In the genomic region with DNA sequence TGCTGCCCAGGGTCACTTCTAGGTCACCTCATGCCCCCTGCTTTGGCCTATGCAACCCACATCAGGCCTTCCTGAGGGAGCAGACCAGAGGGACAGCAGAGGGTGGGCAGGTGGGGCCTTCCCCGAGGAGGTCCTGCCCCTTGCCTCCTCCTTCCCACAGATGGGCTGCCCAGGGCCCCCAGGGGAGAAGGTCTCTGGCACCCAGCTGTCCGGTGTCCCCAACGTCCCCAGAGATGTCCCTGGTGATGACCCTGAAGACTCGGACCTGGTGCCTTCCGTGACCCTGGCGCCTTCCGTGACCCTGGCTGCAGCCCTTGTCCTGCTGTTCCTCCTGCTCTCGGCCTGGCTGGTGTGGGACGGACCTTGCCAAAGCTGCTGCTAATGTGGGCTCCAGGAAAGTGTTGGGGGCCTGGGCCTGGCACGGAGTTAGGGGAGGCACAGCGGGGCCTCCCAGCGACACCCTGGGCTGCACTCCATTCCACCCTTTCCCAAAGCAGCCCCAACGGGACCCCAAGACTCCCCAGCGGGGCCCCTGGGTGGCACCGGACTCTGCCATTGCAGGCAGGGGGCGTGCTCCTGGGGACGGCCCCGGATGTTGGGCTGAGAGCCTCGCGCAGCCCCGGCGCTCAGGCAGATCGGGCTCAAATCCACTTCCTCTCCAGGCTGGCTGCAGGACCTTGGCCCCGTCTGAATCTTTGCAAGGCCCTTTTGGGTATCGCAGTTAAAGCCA, we compare ENCODE assay signal across 11 cellular contexts. TPM values are rescaled to one million over a fixed set of nuclear protein-coding genes. Genes with fewer than 3 reads are reported as not detected.
DNase-seq lines count a peak whose midpoint lies in the region; ATAC-seq and TF ChIP-seq lines count a peak whose summit lies in the region.
"Had no signal": no experiment of that assay in that cellular context is flagged by ENCODE, and none has a peak within 500 bp of the region (broad histone marks: within the 10 kb centered on the region; RNA-seq: fewer than 3 reads in every experiment).

No MANE protein-coding gene starts in this region.

- H3K36me3 ChIP-seq in KMS-11 (ENCODE audit: insufficient read depth) (no peaks in the 10 kb centered on the region), spleen (no peaks in the 10 kb centered on the region)
- H3K36me3 ChIP-seq: vagina had no signal

- H3K4me1 Mint-ChIP-seq in activated naive CD8-positive, alpha-beta T cell treated with anti-CD3 and anti-CD28 coated beads for 36 hours = peaks cover 6% of the 10 kb centered on the region

- intact Hi-C loops in spleen (cut with DNase I; ENCODE audit: low total_unique reads) = loop anchor here (2.0 to 5.0 kb wide), 2 partner anchors 79 to 298 kb away; no protein-coding TSS in a partner anchor

- H2AFZ ChIP-seq in KMS-11 (ENCODE audit: low read depth) = peak overlapping the region; percentile 68

- peak; percentile 25 to 38 for ATAC-seq in activated CD4-positive, CD25-positive, alpha-beta regulatory T cell treated with anti-CD3 and anti-CD28 coated beads, Interleukin-2, amount 50 U/mL, for 24 hours
- no peak for ATAC-seq in GM21619 (IDR thresholded peaks at IDR 0.05; ENCODE audit: unreplicated experiment)

- no peak overlapping the region for H3K9ac ChIP-seq in KMS-11

- H3K4me1 ChIP-seq in KMS-11 (ENCODE audit: low read depth, poor library complexity, severe bottlenecking) (no peaks in the 10 kb centered on the region), spleen (peaks cover 4 to 24% (median 17%) of the 10 kb centered on the region in 6 donors)
- H3K4me1 ChIP-seq: vagina had no signal

- H3K27ac Mint-ChIP-seq in activated naive CD8-positive, alpha-beta T cell treated with anti-CD3 and anti-CD28 coated beads for 36 hours = no peak overlapping the region
- H3K27ac Mint-ChIP-seq: activated CD4-positive, alpha-beta memory T cell treated with anti-CD3 and anti-CD28 coated beads for 36 hours had no signal

- peak overlapping the region; percentile 62 for H3K4me2 ChIP-seq in KMS-11

- 48 to 76% (median 57%) methylated on average over 8 to 25 of the region's 25 CpGs for WGBS in spleen, 5 donors

- H3K27me3 ChIP-seq in KMS-11 (ENCODE audit: insufficient read depth, low read depth) (peaks cover 74% of the 10 kb centered on the region), spleen (replicated peaks in 1 of 7) (peaks cover 0 to 34% (median 0%) of the 10 kb centered on the region in 7 donors)
- H3K27me3 ChIP-seq: vagina had no signal

- H3K9me3 Mint-ChIP-seq in activated naive CD8-positive, alpha-beta T cell treated with anti-CD3 and anti-CD28 coated beads for 36 hours = no peaks in the 10 kb centered on the region
- H3K9me3 Mint-ChIP-seq: activated CD4-positive, alpha-beta memory T cell treated with anti-CD3 and anti-CD28 coated beads for 36 hours had no signal

- H3K27ac ChIP-seq in KMS-11 (no peak overlapping the region), spleen (no peak overlapping the region)
- H3K27ac ChIP-seq: vagina had no signal

- H3K4me3 ChIP-seq in KMS-11 (IDR thresholded peaks at IDR 0.05; ENCODE audit: insufficient read depth, low read depth, low read length) = no peak overlapping the region
- H3K4me3 ChIP-seq in spleen = peak overlapping the region in 2 of 8 donors; percentile 3 to 46
- H3K4me3 ChIP-seq: vagina had no signal

- TF ChIP-seq CTCF in KMS-11 (conservative IDR thresholded peaks at IDR 0.05; ENCODE audit: low read depth, low read length) (no peak), spleen (IDR thresholded peaks at IDR 0.05 in 8 of 11, conservative IDR thresholded peaks at IDR 0.05 in 3 of 11) (no peak)

- no peaks in the 10 kb centered on the region for H4K20me1 ChIP-seq in KMS-11 (ENCODE audit: insufficient read depth)

- peak overlapping the region; percentile 37 for H3K4me3 Mint-ChIP-seq in activated naive CD8-positive, alpha-beta T cell treated with anti-CD3 and anti-CD28 coated beads for 36 hours
- H3K4me3 Mint-ChIP-seq: activated CD4-positive, alpha-beta memory T cell treated with anti-CD3 and anti-CD28 coated beads for 36 hours had no signal

- H3K36me3 Mint-ChIP-seq in activated naive CD8-positive, alpha-beta T cell treated with anti-CD3 and anti-CD28 coated beads for 36 hours = no peaks in the 10 kb centered on the region
- H3K36me3 Mint-ChIP-seq: activated CD4-positive, alpha-beta memory T cell treated with anti-CD3 and anti-CD28 coated beads for 36 hours had no signal

- no peak for TF ChIP-seq POLR2A in spleen (IDR thresholded peaks at IDR 0.05)

- H3K79me2 ChIP-seq in KMS-11 (ENCODE audit: insufficient read depth, low read depth) = no peaks in the 10 kb centered on the region

- no peaks in the 10 kb centered on the region for H3K9me3 ChIP-seq in spleen
- H3K9me3 ChIP-seq: vagina had no signal

- H3K27me3 Mint-ChIP-seq in activated naive CD8-positive, alpha-beta T cell treated with anti-CD3 and anti-CD28 coated beads for 36 hours = no peaks in the 10 kb centered on the region

- DNase-seq in activated CD4-positive, CD25-positive, alpha-beta regulatory T cell treated with anti-CD3 and anti-CD28 coated beads, Interleukin-2, amount 50 U/mL, for 72 hours = no peak
- peak; percentile 44 for DNase-seq in activated naive CD8-positive, alpha-beta T cell treated with anti-CD3 and anti-CD28 coated beads for 36 hours
- DNase-seq in spleen = peak; percentile 80
- DNase-seq in NCI-H526 (lab: John Stamatoyannopoulos, UW) = no peak
- no peak for DNase-seq in DMS153 treated with DMSO at 0.1 percent for 48 hours (lab: John Stamatoyannopoulos, UW; ENCODE audit: unreplicated experiment)

RNA-seq across cellular contexts. Expression of gene SLC2A6, which starts 6.8 kb away (rescaled TPM):
- total RNA-seq in activated naive CD8-positive, alpha-beta T cell treated with anti-CD3 and anti-CD28 coated beads for 36 hours = 1 to 10 TPM; 8.9 to 9.3 TPM
- 10 to 100 TPM; 15.4 to 28.7 (median 20.9) TPM for total RNA-seq in spleen
- polyA plus RNA-seq in spleen = 10 to 100 TPM; 15.4 to 35.0 (median 32.8) TPM

RNA-seq across cellular contexts. Expression of gene CACFD1, which starts 25.9 kb away (rescaled TPM):
- 1 to 10 TPM in 1 of 2 experiments, under 1 TPM in 1; 0.54 to 1.4 TPM for total RNA-seq in activated naive CD8-positive, alpha-beta T cell treated with anti-CD3 and anti-CD28 coated beads for 36 hours
- 10 to 100 TPM in 5 of 7 donors, 1 to 10 TPM in 2; 10.0 to 14.2 (median 12.6) TPM for total RNA-seq in spleen
- 10 to 100 TPM in 1 of 3 donors, 1 to 10 TPM in 2; 4.7 to 12.7 (median 6.6) TPM for polyA plus RNA-seq in spleen

RNA-seq across cellular contexts. Expression of gene MYMK, which starts 39.1 kb away (rescaled TPM):
- not detected for total RNA-seq in activated naive CD8-positive, alpha-beta T cell treated with anti-CD3 and anti-CD28 coated beads for 36 hours
- not detected for total RNA-seq in spleen
- polyA plus RNA-seq in spleen = not detected
- total RNA-seq: activated CD4-positive, alpha-beta memory T cell treated with anti-CD3 and anti-CD28 coated beads for 36 hours; liver; vagina had no signal
- polyA plus RNA-seq: liver had no signal

RNA-seq across cellular contexts. Expression of gene ADAMTSL2, which starts 48.8 kb away (rescaled TPM):
- total RNA-seq in activated naive CD8-positive, alpha-beta T cell treated with anti-CD3 and anti-CD28 coated beads for 36 hours = under 1 TPM; 0.29 to 0.34 TPM
- total RNA-seq in spleen = 10 to 100 TPM in 1 of 7 donors, 1 to 10 TPM in 6; 1.6 to 10.1 (median 4.1) TPM
- 10 to 100 TPM in 1 of 3 donors, 1 to 10 TPM in 2; 3.0 to 11.7 (median 4.5) TPM for polyA plus RNA-seq in spleen

Comparison
In these comparisons a context has a peak if more than half of its experiments do, and no peak if none do; other contexts are left out.
1. DNase-seq: peak in activated naive CD8-positive, alpha-beta T cell treated with anti-CD3 and anti-CD28 coated beads for 36 hours (single experiment) and spleen (single experiment); none in activated CD4-positive, CD25-positive, alpha-beta regulatory T cell treated with anti-CD3 and anti-CD28 coated beads, Interleukin-2, amount 50 U/mL, for 72 hours (single experiment), NCI-H526 (0 of 2) and DMS153 treated with DMSO at 0.1 percent for 48 hours (single experiment).
2. RNA of gene CACFD1, which starts 25.9 kb away (total RNA-seq): 10.0 to 14.2 TPM in spleen; 0.54 to 1.4 TPM in activated naive CD8-positive, alpha-beta T cell treated with anti-CD3 and anti-CD28 coated beads for 36 hours; every median in the first group is over 4 times any median in the second.